ENCODE assay signal across 8 cellular contexts in genomic region chr17:28318759-28319660, GRCh38. TPM values are rescaled to one million over a fixed set of nuclear protein-coding genes. Genes with fewer than 3 reads are reported as not detected.
DNase-seq lines count a peak whose midpoint lies in the region; ATAC-seq, FAIRE-seq and TF ChIP-seq lines count a peak whose summit lies in the region.

Gene TMEM97 (plus strand): TSS chr17:28319200. CDS start chr17:28319240, 40 bp downstream.

- H3K27me3 ChIP-seq in BLaER1: no peaks in the 10 kb centered on the region

- peak; percentile 87 for DNase-seq in GM19239 (ENCODE audit: insufficient read length, low spot score)
- peak; percentile 95 for DNase-seq in NCI-H510A treated with DMSO at 0.1 percent for 48 hours (lab: John Stamatoyannopoulos, UW)
- DNase-seq in activated CD4-positive, alpha-beta T cell treated with anti-CD3 and anti-CD28 coated beads for 1 hour: peak; percentile 88
- DNase-seq in chondrocyte (ENCODE audit: low spot score): peak; percentile 98
- DNase-seq in kidney glomerular epithelial cell (lab: John Stamatoyannopoulos, UW): peak; percentile 94
- peak; percentile 95 for DNase-seq in stimulated activated CD4-positive, alpha-beta T cell treated with anti-CD3 and anti-CD28 coated beads, Interleukin-15, amount 100 ng/mL, for 48 hours (ENCODE audit: low read depth in 2 of 2)

- H3K4me1 Mint-ChIP-seq in chondrocyte (ENCODE audit: low read depth): peaks cover 25% of the 10 kb centered on the region

- H3K9me3 ChIP-seq in BLaER1: no peaks in the 10 kb centered on the region

- FAIRE-seq in GM19239 (lab: Jason Lieb, UNC): peak; percentile 92

- peak within 1 kb of the TSS; percentile 87 for H3K27ac Mint-ChIP-seq in chondrocyte (ENCODE audit: unreplicated experiment)

- peak within 1 kb of the TSS; percentile 92 for H3K4me3 Mint-ChIP-seq in chondrocyte (ENCODE audit: unreplicated experiment)

- peak within 1 kb of the TSS; percentile 92 for H3K9ac ChIP-seq in BLaER1

- peak within 1 kb of the TSS; percentile 90 for H3K27ac ChIP-seq in BLaER1

- H4K20me1 ChIP-seq in BLaER1: peaks cover 38% of the 10 kb centered on the region

- H3K27me3 Mint-ChIP-seq in chondrocyte (ENCODE audit: low read depth): no peaks in the 10 kb centered on the region

- H3K4me2 ChIP-seq in BLaER1: peak within 1 kb of the TSS; percentile 88

- no peaks in the 10 kb centered on the region for H3K36me3 Mint-ChIP-seq in chondrocyte (ENCODE audit: low read depth)

- peak; percentile 93 for ATAC-seq in HG03442 (IDR thresholded peaks at IDR 0.05; ENCODE audit: unreplicated experiment)

- H3K4me1 ChIP-seq in BLaER1: peaks cover 42% of the 10 kb centered on the region

- TF ChIP-seq CTCF in chondrocyte (IDR thresholded peaks at IDR 0.05): peak; percentile 60

- H3K9me3 Mint-ChIP-seq in chondrocyte (ENCODE audit: low read depth): no peaks in the 10 kb centered on the region

- H3K4me3 ChIP-seq in BLaER1: peak within 1 kb of the TSS; percentile 79

- H3K36me3 ChIP-seq in BLaER1: peaks cover 12% of the 10 kb centered on the region; the same call in 1 of the 2 replicates

RNA-seq across cellular contexts. Expression of gene TMEM97, which starts in this region (rescaled TPM):
- 11.8 to 14.3 TPM (median 13.6 TPM) in 3 replicates for total RNA-seq in chondrocyte

Comparison
In these comparisons a context has a peak if more than half of its experiments do, and no peak if none do; other contexts are left out.
1. Peak in every context shown above with its lines: DNase-seq, ATAC-seq, H3K4me3 ChIP-seq and H3K27ac ChIP-seq.